ENCODE assay signal across 33 cellular contexts in the genomic region with DNA sequence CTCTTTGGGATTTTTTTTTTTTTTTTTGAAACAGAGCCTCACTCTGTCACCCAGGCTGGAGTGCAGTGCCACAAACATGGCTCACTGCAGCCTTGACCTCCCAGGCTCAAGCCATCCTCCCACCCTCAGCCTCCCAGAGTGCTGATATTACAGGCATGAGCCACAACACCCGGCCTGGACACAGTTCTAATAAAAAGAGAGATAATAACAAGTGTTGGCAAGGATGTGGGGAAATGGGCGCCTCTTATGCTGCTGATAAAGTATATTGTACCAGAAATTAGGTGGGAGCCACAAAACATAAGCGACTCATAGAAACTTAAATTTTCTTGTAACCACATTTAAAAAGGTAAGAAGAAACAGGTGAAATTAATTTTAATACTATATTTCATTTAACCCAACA. TPM values are rescaled to one million over a fixed set of nuclear protein-coding genes. Genes with fewer than 3 reads are reported as not detected.
A peak's percentile ranks its signal among the peaks of the same experiment; 100 is the strongest.
DNase-seq lines count a peak whose midpoint lies in the region; ATAC-seq, FAIRE-seq and TF ChIP-seq lines count a peak whose summit lies in the region.
"Had no signal": no experiment of that assay in that cellular context is flagged by ENCODE, and none has a peak within 500 bp of the region (broad histone marks: within the 10 kb centered on the region; RNA-seq: fewer than 3 reads in every experiment).

No MANE protein-coding gene starts in this region.

- peaks cover 1% of the 10 kb centered on the region for H3K36me3 Mint-ChIP-seq in activated CD8-positive, alpha-beta T cell treated with anti-CD3 and anti-CD28 coated beads, Interleukin-2, amount 10 ng/mL, durations not matched to agents 7 days and 5 days (ENCODE audit: low read depth)
- H3K36me3 Mint-ChIP-seq: CD14-positive monocyte; CD4-positive, CD25-positive, alpha-beta regulatory T cell had no signal

- H3K9ac ChIP-seq in HepG2 (ENCODE audit: insufficient read depth, low read depth, low read length), result no peak overlapping the region
- no peak overlapping the region for H3K9ac ChIP-seq in colonic mucosa (ENCODE audit: low read depth in 2 of 2, low read length in 2 of 2)
- no peak overlapping the region for H3K9ac ChIP-seq in MM.1S (ENCODE audit: low read length)
- H3K9ac ChIP-seq: BLaER1 had no signal

- FAIRE-seq in HepG2 (lab: Jason Lieb, UNC), result no peak
- FAIRE-seq: A204.1, GM12878, GM12892, GM18507 had no signal

- H4K20me1 ChIP-seq in HepG2 (ENCODE audit: insufficient read depth, low read length) (no peaks in the 10 kb centered on the region), MM.1S (ENCODE audit: insufficient read depth, low read length) (no peaks in the 10 kb centered on the region)
- H4K20me1 ChIP-seq: BLaER1 had no signal

- H3K4me2 ChIP-seq in HepG2 (ENCODE audit: low read depth, low read length), result no peak overlapping the region
- H3K4me2 ChIP-seq in MM.1S (ENCODE audit: low read depth, low read length), result no peak overlapping the region
- H3K4me2 ChIP-seq: BLaER1 had no signal

- H3K4me1 ChIP-seq in HepG2 (ENCODE audit: insufficient read depth, low read length) (0 out of 2 replicates have a peak, but pooled peaks cover 6% of the 10 kb centered on the region), right lobe of liver (no peaks in the 10 kb centered on the region), colonic mucosa (no peaks in the 10 kb centered on the region), lung (ENCODE audit: control insufficient read depth in 2 of 2, insufficient read depth in 2 of 2, low read length in 2 of 2) (no peaks in the 10 kb centered on the region), prostate gland (replicated peaks) (no peaks in the 10 kb centered on the region), MM.1S (ENCODE audit: low read length) (no peaks in the 10 kb centered on the region)
- H3K4me1 ChIP-seq: BE2C, BLaER1 had no signal

- in situ Hi-C loops in HepG2 (cut with HindIII; ENCODE audit: extremely low pct_ligation_motif_present, low pct_unique_long_range_greater_than_20kb), result no loop called here

- no TSS peak for BruUV-seq in HepG2 (replicated peaks; lab: Mats Ljungman, UMichigan)

- H3K4me3 ChIP-seq in HepG2 (replicated peaks in 1 of 3; ENCODE audit: insufficient read depth in 1 of 3, low read depth in 2 of 3, low read length in 3 of 3) (no peak overlapping the region), right lobe of liver (no peak overlapping the region), colonic mucosa (no peak overlapping the region), lung (no peak overlapping the region), prostate gland (no peak overlapping the region), MM.1S (ENCODE audit: low read length) (no peak overlapping the region)
- H3K4me3 ChIP-seq: BLaER1, GM12878 had no signal

- no peaks in the 10 kb centered on the region for H3K9me2 ChIP-seq in MM.1S (replicated peaks; ENCODE audit: insufficient read depth, low read length)

- H3K36me3 ChIP-seq in HepG2 (replicated peaks in 1 of 2; ENCODE audit: control insufficient read depth in 1 of 2, insufficient read depth in 2 of 2, low read length in 2 of 2) (no peaks in the 10 kb centered on the region), right lobe of liver (no peaks in the 10 kb centered on the region), colonic mucosa (no peaks in the 10 kb centered on the region), lung (ENCODE audit: control insufficient read depth in 2 of 2, insufficient read depth in 2 of 2, low read length in 2 of 2) (no peaks in the 10 kb centered on the region), prostate gland (no peaks in the 10 kb centered on the region), MM.1S (replicated peaks; ENCODE audit: insufficient read depth, low read length) (no peaks in the 10 kb centered on the region)
- H3K36me3 ChIP-seq: BE2C, BLaER1 had no signal

- H3K9me3 ChIP-seq in HepG2 (ENCODE audit: low read length) (no peaks in the 10 kb centered on the region), right lobe of liver (no peaks in the 10 kb centered on the region), colonic mucosa (no peaks in the 10 kb centered on the region), lung (ENCODE audit: control insufficient read depth in 2 of 2, insufficient read depth in 1 of 2, low read length in 1 of 2) (peaks cover 3 to 6% of the 10 kb centered on the region in 2 donors), prostate gland (no peaks in the 10 kb centered on the region), MM.1S (replicated peaks; ENCODE audit: insufficient read depth, low read length) (no peaks in the 10 kb centered on the region)
- H3K9me3 ChIP-seq: BE2C had no signal

- no peaks in the 10 kb centered on the region for H3K4me1 Mint-ChIP-seq in activated CD8-positive, alpha-beta T cell treated with anti-CD3 and anti-CD28 coated beads, Interleukin-2, amount 10 ng/mL, durations not matched to agents 7 days and 5 days (ENCODE audit: low read depth)
- H3K4me1 Mint-ChIP-seq: CD14-positive monocyte; CD4-positive, alpha-beta memory T cell; CD8-positive, alpha-beta memory T cell had no signal

- TF ChIP-seq EP300 in HepG2 (IDR thresholded peaks at IDR 0.05; ENCODE audit: low read depth in 2 of 2, low read length in 2 of 2), result no peak
- TF ChIP-seq EP300 in HepG2 (CRISPR knock-in tag; IDR thresholded peaks at IDR 0.05; ENCODE audit: borderline replicate concordance), result no peak

- H3K27ac Mint-ChIP-seq in activated CD8-positive, alpha-beta T cell treated with anti-CD3 and anti-CD28 coated beads, Interleukin-2, amount 10 ng/mL, durations not matched to agents 7 days and 5 days, result no peak overlapping the region
- H3K27ac Mint-ChIP-seq: CD14-positive monocyte; CD4-positive, CD25-positive, alpha-beta regulatory T cell had no signal

- POLR2A ChIA-PET in HepG2 (lab: Yijun Ruan, JAX), result no interaction called here
- POLR2A ChIA-PET in activated CD8-positive, alpha-beta T cell treated with anti-CD3 and anti-CD28 coated beads, Interleukin-2, amount 10 ng/mL, durations not matched to agents 7 days and 5 days (lab: Charles Lee), result no interaction called here

- H3K27me3 ChIP-seq in HepG2 (ENCODE audit: control insufficient read depth in 1 of 2, insufficient read depth in 2 of 2, low read length in 2 of 2) (peaks cover 2 to 22% of the 10 kb centered on the region in 2 experiments; a peak in 4 of 5 replicates), right lobe of liver (no peaks in the 10 kb centered on the region), colonic mucosa (no peaks in the 10 kb centered on the region), lung (ENCODE audit: control insufficient read depth, insufficient read depth) (no peaks in the 10 kb centered on the region), prostate gland (replicated peaks; ENCODE audit: insufficient read depth) (no peaks in the 10 kb centered on the region), MM.1S (replicated peaks; ENCODE audit: insufficient read depth, low read length) (no peaks in the 10 kb centered on the region)
- H3K27me3 ChIP-seq: BLaER1 had no signal

- H3K79me2 ChIP-seq in HepG2 (ENCODE audit: insufficient read depth, low read length) (no peaks in the 10 kb centered on the region), MM.1S (ENCODE audit: low read length) (no peaks in the 10 kb centered on the region)

- no peak overlapping the region for H3K27ac ChIP-seq in HepG2 (ENCODE audit: extremely low read length, insufficient read depth, low read length)
- no peak overlapping the region for H3K27ac ChIP-seq in right lobe of liver
- no peak overlapping the region for H3K27ac ChIP-seq in colonic mucosa
- no peak overlapping the region for H3K27ac ChIP-seq in lung (ENCODE audit: low read depth in 1 of 2, low read length in 1 of 2)
- H3K27ac ChIP-seq in prostate gland, result no peak overlapping the region
- no peak overlapping the region for H3K27ac ChIP-seq in MM.1S (ENCODE audit: low read length)
- H3K27ac ChIP-seq: BLaER1 had no signal

- H3F3A ChIP-seq in MM.1S (ENCODE audit: insufficient read depth, low read length), result no peaks in the 10 kb centered on the region

- H3K4me3 Mint-ChIP-seq in activated CD8-positive, alpha-beta T cell treated with anti-CD3 and anti-CD28 coated beads, Interleukin-2, amount 10 ng/mL, durations not matched to agents 7 days and 5 days, result no peak overlapping the region
- H3K4me3 Mint-ChIP-seq: CD14-positive monocyte; CD4-positive, alpha-beta memory T cell; CD4-positive, CD25-positive, alpha-beta regulatory T cell; CD8-positive, alpha-beta memory T cell had no signal

- TF ChIP-seq CTCF in HepG2 (CRISPR knock-in tag; IDR thresholded peaks at IDR 0.05) (no peak), right lobe of liver (IDR thresholded peaks at IDR 0.05) (no peak), colonic mucosa (IDR thresholded peaks at IDR 0.05) (no peak), lung (IDR thresholded peaks at IDR 0.05; ENCODE audit: control extremely low read depth, extremely low read depth) (no peak), prostate gland (IDR thresholded peaks at IDR 0.05) (no peak), MM.1S (IDR thresholded peaks at IDR 0.05; ENCODE audit: low read length) (no peak)

- DNase-seq in HepG2 (ENCODE audit: low spot score), result no peak
- no peak for DNase-seq in right lobe of liver
- peak; percentile 7 for DNase-seq in colonic mucosa
- peak; percentile 18 for DNase-seq in lung (ENCODE audit: low spot score)
- peak; percentile 1 for DNase-seq in prostate gland (ENCODE audit: low spot score)
- no peak for DNase-seq in MM.1S
- no peak for DNase-seq in activated CD8-positive, alpha-beta T cell treated with anti-CD3 and anti-CD28 coated beads, Interleukin-2, amount 10 ng/mL, durations not matched to agents 7 days and 5 days
- DNase-seq: 8988T; ACHN; BE2C; C1 segment of cervical spinal cord; CD4-positive, alpha-beta memory T cell; CD4-positive, CD25-positive, alpha-beta regulatory T cell; CD8-positive, alpha-beta memory T cell; COR-L47; DMS 273 treated with DMSO at 0.1 percent for 48 hours; DMS153; DMS53; DMS79; DND-41; EL; GDM1 had no signal

- H2AFZ ChIP-seq in HepG2 (ENCODE audit: low read length) (no peak overlapping the region), MM.1S (ENCODE audit: low read length) (no peak overlapping the region)

- CTCF ChIA-PET in HepG2 (lab: Yijun Ruan, JAX; ENCODE audit: low intra/inter-chr PET ratio, low total read pairs), result no interaction called here
- CTCF ChIA-PET in activated CD8-positive, alpha-beta T cell treated with anti-CD3 and anti-CD28 coated beads, Interleukin-2, amount 10 ng/mL, durations not matched to agents 7 days and 5 days (lab: Charles Lee), result no interaction called here

- no peak for TF ChIP-seq POLR2A in HepG2 (IDR thresholded peaks at IDR 0.05; ENCODE audit: insufficient read depth in 1 of 2, low read depth in 2 of 2, low read length in 2 of 2)
- TF ChIP-seq POLR2A in right lobe of liver (IDR thresholded peaks at IDR 0.05), result no peak
- TF ChIP-seq POLR2A in prostate gland (IDR thresholded peaks at IDR 0.05), result no peak

- intact Hi-C loops in HepG2 (cut with micrococcal nuclease; ENCODE audit: unreplicated experiment), result no loop called here
- intact Hi-C loops in right lobe of liver (cut with DNase I), result no loop called here
- intact Hi-C loops in colonic mucosa (cut with DNase I), result no loop called here
- intact Hi-C loops in prostate gland (cut with DNase I), result no loop called here

- WGBS in HepG2 (ENCODE audit: low lambda C conversion rate), result 18% methylated on average over 3 of the region's 3 CpGs
- 87% methylated on average over 2 of the region's 3 CpGs for WGBS in right lobe of liver (ENCODE audit: insufficient coverage, low coverage, low lambda C conversion rate, missing lambda C conversion rate)
- WGBS in lung, 2 donors, result 73 to 81% methylated on average over 3 of the region's 3 CpGs
- 94% methylated on average over 3 of the region's 3 CpGs for WGBS in prostate gland

- H3K9me3 Mint-ChIP-seq in activated CD8-positive, alpha-beta T cell treated with anti-CD3 and anti-CD28 coated beads, Interleukin-2, amount 10 ng/mL, durations not matched to agents 7 days and 5 days (ENCODE audit: insufficient read depth), result peaks cover 6% of the 10 kb centered on the region

- ATAC-seq in HepG2 (no peak), right lobe of liver (no peak), lung (ENCODE audit: insufficient read depth, low FRiP score) (no peak), HG03457 (IDR thresholded peaks at IDR 0.05; ENCODE audit: unreplicated experiment) (no peak)
- ATAC-seq in activated CD8-positive, alpha-beta T cell treated with anti-CD3 and anti-CD28 coated beads, Interleukin-2, amount 10 ng/mL, durations not matched to agents 7 days and 5 days, result no peak
- ATAC-seq: GM12878 had no signal

- H3K27me3 Mint-ChIP-seq in activated CD8-positive, alpha-beta T cell treated with anti-CD3 and anti-CD28 coated beads, Interleukin-2, amount 10 ng/mL, durations not matched to agents 7 days and 5 days (ENCODE audit: low read depth), result peaks cover 23% of the 10 kb centered on the region

- TF ChIP-seq RAD21 in HepG2 (CRISPR knock-in tag; IDR thresholded peaks at IDR 0.05), result no peak

RNA-seq across cellular contexts. Expression of a gene that starts 50.4 kb away (rescaled TPM):
- not detected in 2 replicates for total RNA-seq in HepG2 (2016; rRNA removed; fragmentation: Illumina TruSeq; extraction: Trizol)
- not detected in 2 replicates for total RNA-seq in HepG2 (2016; cell fraction: cytosol; rRNA removed; fragmentation: Illumina TruSeq; extraction: Trizol; ENCODE audit: low read depth)
- total RNA-seq in HepG2 (2016; cell fraction: insoluble cytoplasmic fraction; rRNA removed; fragmentation: Illumina TruSeq; extraction: Trizol), result not detected in 2 replicates
- not detected in 2 replicates for total RNA-seq in HepG2 (2016; cell fraction: membrane; rRNA removed; fragmentation: Illumina TruSeq; extraction: Trizol)
- not detected in 2 replicates for total RNA-seq in HepG2 (2016; cell fraction: nucleus; rRNA removed; fragmentation: Illumina TruSeq; extraction: Trizol)
- polyA plus RNA-seq in HepG2 (2011; rRNA removed), result 0.09 and 0.20 TPM in 2 replicates
- 0.03 TPM in 1 of 2 replicates, not detected in the other for polyA plus RNA-seq in HepG2 (2011; cell fraction: cytosol; rRNA removed)
- 0.05 TPM in 1 of 2 replicates, not detected in the other for polyA plus RNA-seq in HepG2 (2011; cell fraction: nucleus; rRNA removed)
- 0.07 TPM in 1 of 2 replicates, not detected in the other for polyA plus RNA-seq in HepG2 (2012)
- not detected in 2 replicates for polyA plus RNA-seq in HepG2 (2016; cell fraction: cytosol; fragmentation: Illumina TruSeq; extraction: Trizol; ENCODE audit: low read depth)
- 0.11 TPM in 1 of 2 replicates, not detected in the other for polyA plus RNA-seq in HepG2 (2016; cell fraction: insoluble cytoplasmic fraction; fragmentation: Illumina TruSeq; extraction: Trizol; ENCODE audit: low read depth)
- polyA plus RNA-seq in HepG2 (2016; cell fraction: membrane; fragmentation: Illumina TruSeq; extraction: Trizol; ENCODE audit: low read depth), result not detected in 2 replicates
- polyA plus RNA-seq in HepG2 (2016; cell fraction: nucleus; fragmentation: Illumina TruSeq; extraction: Trizol; ENCODE audit: insufficient read depth, low read depth), result 0.38 TPM in 1 of 2 replicates, not detected in the other
- polyA minus RNA-seq in HepG2 (2011; rRNA and poly(A)+ RNA removed; ENCODE audit: low replicate concordance), result 42.8 TPM in 1 of 2 replicates, not detected in the other
- polyA minus RNA-seq in HepG2 (2011; cell fraction: cytosol; rRNA and poly(A)+ RNA removed), result 0.35 TPM in 1 of 2 replicates, not detected in the other
- not detected in 2 replicates for polyA minus RNA-seq in HepG2 (2011; cell fraction: nucleus; rRNA and poly(A)+ RNA removed)
- 1 to 10 TPM in 1 of 6 experiments, under 1 TPM in 2, not detected in 3; 0.19 to 1.2 (median 0.22) TPM for total RNA-seq in right lobe of liver
- total RNA-seq in colonic mucosa, result 10 to 100 TPM; 51.0 to 75.7 TPM
- 1 to 10 TPM; 5.9 to 7.1 TPM for total RNA-seq in lung
- 1 to 10 TPM; 2.1 to 3.5 TPM for polyA plus RNA-seq in lung
- total RNA-seq in prostate gland, result 1 to 10 TPM; 3.0 to 4.5 TPM
- not detected for total RNA-seq in activated CD8-positive, alpha-beta T cell treated with anti-CD3 and anti-CD28 coated beads, Interleukin-2, amount 10 ng/mL, durations not matched to agents 7 days and 5 days
- total RNA-seq: A673; CD8-positive, alpha-beta memory T cell; Daoy; G401 had no signal
- polyA plus RNA-seq: AG04450; CD14-positive monocyte; CD4-positive, CD25-positive, alpha-beta regulatory T cell; CD8-positive, alpha-beta memory T cell had no signal

Comparison
In these comparisons a context has a peak if more than half of its experiments do, and no peak if none do; other contexts are left out.
1. DNase-seq: peak in colonic mucosa (single experiment), lung (single experiment) and prostate gland (single experiment); none in HepG2 (single experiment), right lobe of liver (0 of 3), MM.1S (single experiment) and activated CD8-positive, alpha-beta T cell treated with anti-CD3 and anti-CD28 coated beads, Interleukin-2, amount 10 ng/mL, durations not matched to agents 7 days and 5 days (single experiment).
2. RNA of a gene that starts 50.4 kb away (total RNA-seq): 51.0 to 75.7 TPM in colonic mucosa; 5.9 to 7.1 TPM in lung, 3.0 to 4.5 TPM in prostate gland, not detected in HepG2, 0.19 to 1.2 TPM in right lobe of liver and not detected in activated CD8-positive, alpha-beta T cell treated with anti-CD3 and anti-CD28 coated beads, Interleukin-2, amount 10 ng/mL, durations not matched to agents 7 days and 5 days; every median in the first group is over 4 times any median in the second.